Comparison of ENCODE assay signal across 1 cellular context in the genomic region with DNA sequence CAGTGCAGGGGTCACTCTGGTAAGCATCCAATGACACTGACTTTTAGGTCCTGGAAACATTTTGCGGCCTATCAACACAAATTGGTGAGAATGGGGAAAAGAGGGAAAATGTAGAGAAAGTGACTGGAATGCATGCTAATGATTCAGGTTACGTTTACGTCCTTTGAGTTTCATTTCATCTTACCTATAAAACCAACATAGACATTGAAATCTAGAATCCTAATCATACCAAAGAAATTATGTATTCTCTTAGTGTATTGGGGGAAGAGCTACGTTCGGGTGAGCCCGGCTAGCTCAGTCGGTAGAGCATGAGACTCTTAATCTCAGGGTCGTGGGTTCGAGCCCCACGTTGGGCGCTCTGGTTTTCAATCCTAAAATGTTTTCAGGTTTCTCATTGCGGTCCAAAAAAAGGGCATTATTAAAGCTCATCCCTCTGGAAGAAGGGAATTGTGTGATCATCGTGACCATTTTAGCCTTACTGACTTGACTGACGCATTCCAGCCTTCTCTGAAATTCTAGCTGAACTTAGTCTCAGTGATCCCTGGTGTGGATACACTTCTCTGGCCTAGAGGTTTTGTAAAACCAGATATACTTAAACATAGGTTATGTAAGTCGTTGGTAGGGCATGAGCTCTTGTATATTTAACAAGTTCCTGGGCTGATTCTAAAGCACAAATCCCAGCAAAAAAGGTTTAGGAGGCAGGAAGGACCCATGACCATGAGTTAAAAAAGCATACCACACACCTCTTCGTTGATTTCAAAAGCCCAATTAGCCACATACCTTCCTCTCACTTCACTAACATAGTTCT.
TF ChIP-seq lines count a peak whose summit lies in the region.

No MANE protein-coding gene starts in this region.

TF ChIP-seq in HepG2, 621 proteins besides CTCF, POLR2A, EP300 and RAD21 (continued from another document and continues in another):
- TF ChIP-seq, protein P1, sequence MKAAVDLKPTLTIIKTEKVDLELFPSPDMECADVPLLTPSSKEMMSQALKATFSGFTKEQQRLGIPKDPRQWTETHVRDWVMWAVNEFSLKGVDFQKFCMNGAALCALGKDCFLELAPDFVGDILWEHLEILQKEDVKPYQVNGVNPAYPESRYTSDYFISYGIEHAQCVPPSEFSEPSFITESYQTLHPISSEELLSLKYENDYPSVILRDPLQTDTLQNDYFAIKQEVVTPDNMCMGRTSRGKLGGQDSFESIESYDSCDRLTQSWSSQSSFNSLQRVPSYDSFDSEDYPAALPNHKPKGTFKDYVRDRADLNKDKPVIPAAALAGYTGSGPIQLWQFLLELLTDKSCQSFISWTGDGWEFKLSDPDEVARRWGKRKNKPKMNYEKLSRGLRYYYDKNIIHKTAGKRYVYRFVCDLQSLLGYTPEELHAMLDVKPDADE (CRISPR knock-in tag; IDR thresholded peaks at IDR 0.05): 0 out of 2 replicates have a peak, but pooled peaks have one; percentile 77
- TF ChIP-seq, protein P2, sequence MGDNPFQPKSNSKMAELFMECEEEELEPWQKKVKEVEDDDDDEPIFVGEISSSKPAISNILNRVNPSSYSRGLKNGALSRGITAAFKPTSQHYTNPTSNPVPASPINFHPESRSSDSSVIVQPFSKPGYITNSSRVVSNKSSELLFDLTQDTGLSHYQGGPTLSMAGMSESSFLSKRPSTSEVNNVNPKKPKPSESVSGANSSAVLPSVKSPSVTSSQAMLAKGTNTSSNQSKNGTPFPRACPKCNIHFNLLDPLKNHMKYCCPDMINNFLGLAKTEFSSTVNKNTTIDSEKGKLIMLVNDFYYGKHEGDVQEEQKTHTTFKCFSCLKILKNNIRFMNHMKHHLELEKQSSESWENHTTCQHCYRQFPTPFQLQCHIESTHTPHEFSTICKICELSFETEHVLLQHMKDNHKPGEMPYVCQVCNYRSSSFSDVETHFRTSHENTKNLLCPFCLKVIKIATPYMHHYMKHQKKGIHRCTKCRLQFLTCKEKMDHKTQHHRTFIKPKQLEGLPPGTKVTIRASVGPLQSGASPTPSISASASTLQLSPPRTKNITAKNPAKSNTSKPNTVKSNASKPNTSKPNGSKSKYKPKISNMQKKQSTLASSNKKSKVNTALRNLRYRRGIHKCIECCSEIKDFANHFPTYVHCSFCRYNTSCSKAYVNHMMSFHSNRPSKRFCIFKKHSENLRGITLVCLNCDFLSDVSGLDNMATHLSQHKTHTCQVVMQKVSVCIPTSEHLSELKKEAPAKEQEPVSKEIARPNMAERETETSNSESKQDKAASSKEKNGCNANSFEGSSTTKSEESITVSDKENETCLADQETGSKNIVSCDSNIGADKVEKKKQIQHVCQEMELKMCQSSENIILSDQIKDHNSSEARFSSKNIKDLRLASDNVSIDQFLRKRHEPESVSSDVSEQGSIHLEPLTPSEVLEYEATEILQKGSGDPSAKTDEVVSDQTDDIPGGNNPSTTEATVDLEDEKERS (CRISPR knock-in tag; IDR thresholded peaks at IDR 0.05): peak; percentile 74; the same call in 1 of the 2 replicates
- TF ChIP-seq ZNF615 (CRISPR knock-in tag; IDR thresholded peaks at IDR 0.05; ENCODE audit: borderline replicate concordance): no peak
- TF ChIP-seq, protein P3, sequence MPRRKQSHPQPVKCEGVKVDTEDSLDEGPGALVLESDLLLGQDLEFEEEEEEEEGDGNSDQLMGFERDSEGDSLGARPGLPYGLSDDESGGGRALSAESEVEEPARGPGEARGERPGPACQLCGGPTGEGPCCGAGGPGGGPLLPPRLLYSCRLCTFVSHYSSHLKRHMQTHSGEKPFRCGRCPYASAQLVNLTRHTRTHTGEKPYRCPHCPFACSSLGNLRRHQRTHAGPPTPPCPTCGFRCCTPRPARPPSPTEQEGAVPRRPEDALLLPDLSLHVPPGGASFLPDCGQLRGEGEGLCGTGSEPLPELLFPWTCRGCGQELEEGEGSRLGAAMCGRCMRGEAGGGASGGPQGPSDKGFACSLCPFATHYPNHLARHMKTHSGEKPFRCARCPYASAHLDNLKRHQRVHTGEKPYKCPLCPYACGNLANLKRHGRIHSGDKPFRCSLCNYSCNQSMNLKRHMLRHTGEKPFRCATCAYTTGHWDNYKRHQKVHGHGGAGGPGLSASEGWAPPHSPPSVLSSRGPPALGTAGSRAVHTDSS (CRISPR knock-in tag; conservative IDR thresholded peaks at IDR 0.05): no peak; the same call in 1 of the 2 replicates
- no peak for TF ChIP-seq PAF1 (CRISPR knock-in tag; IDR thresholded peaks at IDR 0.05)
- no peak for TF ChIP-seq ZNF17 (CRISPR knock-in tag; IDR thresholded peaks at IDR 0.05)
- TF ChIP-seq RFX5 (IDR thresholded peaks at IDR 0.05; ENCODE audit: low read depth, low read length): no peak
- TF ChIP-seq SRY (CRISPR knock-in tag; IDR thresholded peaks at IDR 0.05): no peak
- TF ChIP-seq FOXP1 (IDR thresholded peaks at IDR 0.05): no peak
- TF ChIP-seq FOXP1 (CRISPR knock-in tag; IDR thresholded peaks at IDR 0.05): no peak
- no peak for TF ChIP-seq HNRNPH1 (optimal IDR thresholded peaks at IDR 0.05; ENCODE audit: low read depth, low read length)
- TF ChIP-seq, protein P4, sequence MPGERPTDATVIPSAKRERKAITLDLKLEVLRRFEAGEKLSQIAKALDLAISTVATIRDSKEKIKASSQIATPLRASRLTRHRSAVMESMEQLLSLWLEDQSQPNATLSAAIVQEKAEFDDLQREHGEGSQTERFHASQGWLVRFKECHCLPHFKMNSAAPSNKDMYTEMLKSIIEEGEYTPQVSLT (CRISPR knock-in tag; IDR thresholded peaks at IDR 0.05; ENCODE audit: borderline replicate concordance, low read depth): peak; percentile 50; the same call in 1 of the 2 replicates
- peak; percentile 62; the same call in 1 of the 2 replicates for TF ChIP-seq RCOR2 (CRISPR knock-in tag; IDR thresholded peaks at IDR 0.05)
- TF ChIP-seq ISL2 (CRISPR knock-in tag; IDR thresholded peaks at IDR 0.05): peak; percentile 78
- 0 out of 2 replicates have a peak, but pooled peaks have one; percentile 35 for TF ChIP-seq ZNF205 (CRISPR knock-in tag; IDR thresholded peaks at IDR 0.05)
- TF ChIP-seq, protein P5, sequence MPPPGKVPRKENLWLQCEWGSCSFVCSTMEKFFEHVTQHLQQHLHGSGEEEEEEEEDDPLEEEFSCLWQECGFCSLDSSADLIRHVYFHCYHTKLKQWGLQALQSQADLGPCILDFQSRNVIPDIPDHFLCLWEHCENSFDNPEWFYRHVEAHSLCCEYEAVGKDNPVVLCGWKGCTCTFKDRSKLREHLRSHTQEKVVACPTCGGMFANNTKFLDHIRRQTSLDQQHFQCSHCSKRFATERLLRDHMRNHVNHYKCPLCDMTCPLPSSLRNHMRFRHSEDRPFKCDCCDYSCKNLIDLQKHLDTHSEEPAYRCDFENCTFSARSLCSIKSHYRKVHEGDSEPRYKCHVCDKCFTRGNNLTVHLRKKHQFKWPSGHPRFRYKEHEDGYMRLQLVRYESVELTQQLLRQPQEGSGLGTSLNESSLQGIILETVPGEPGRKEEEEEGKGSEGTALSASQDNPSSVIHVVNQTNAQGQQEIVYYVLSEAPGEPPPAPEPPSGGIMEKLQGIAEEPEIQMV (CRISPR knock-in tag; IDR thresholded peaks at IDR 0.05; ENCODE audit: low read depth): peak; percentile 69; the same call in 1 of the 2 replicates
- peak; percentile 82 for TF ChIP-seq PITX1 (CRISPR knock-in tag; IDR thresholded peaks at IDR 0.05)
- TF ChIP-seq, protein P6, sequence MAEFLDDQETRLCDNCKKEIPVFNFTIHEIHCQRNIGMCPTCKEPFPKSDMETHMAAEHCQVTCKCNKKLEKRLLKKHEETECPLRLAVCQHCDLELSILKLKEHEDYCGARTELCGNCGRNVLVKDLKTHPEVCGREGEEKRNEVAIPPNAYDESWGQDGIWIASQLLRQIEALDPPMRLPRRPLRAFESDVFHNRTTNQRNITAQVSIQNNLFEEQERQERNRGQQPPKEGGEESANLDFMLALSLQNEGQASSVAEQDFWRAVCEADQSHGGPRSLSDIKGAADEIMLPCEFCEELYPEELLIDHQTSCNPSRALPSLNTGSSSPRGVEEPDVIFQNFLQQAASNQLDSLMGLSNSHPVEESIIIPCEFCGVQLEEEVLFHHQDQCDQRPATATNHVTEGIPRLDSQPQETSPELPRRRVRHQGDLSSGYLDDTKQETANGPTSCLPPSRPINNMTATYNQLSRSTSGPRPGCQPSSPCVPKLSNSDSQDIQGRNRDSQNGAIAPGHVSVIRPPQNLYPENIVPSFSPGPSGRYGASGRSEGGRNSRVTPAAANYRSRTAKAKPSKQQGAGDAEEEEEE (CRISPR knock-in tag; IDR thresholded peaks at IDR 0.05; ENCODE audit: borderline replicate concordance): no peak; the same call in 1 of the 2 replicates
- peak; percentile 79; the same call in 1 of the 2 replicates for TF ChIP-seq PHF21A (CRISPR knock-in tag; IDR thresholded peaks at IDR 0.05)
- no peak for TF ChIP-seq ZNF33B (CRISPR knock-in tag; IDR thresholded peaks at IDR 0.05)
- TF ChIP-seq JDP2 (CRISPR knock-in tag; IDR thresholded peaks at IDR 0.05; ENCODE audit: borderline replicate concordance): no peak
- TF ChIP-seq AKAP8 (CRISPR knock-in tag; IDR thresholded peaks at IDR 0.05): no peak
- no peak for TF ChIP-seq ZNF446 (CRISPR knock-in tag; IDR thresholded peaks at IDR 0.05)
- TF ChIP-seq ZNF34 (CRISPR knock-in tag; IDR thresholded peaks at IDR 0.05; ENCODE audit: borderline replicate concordance): no peak
- TF ChIP-seq ZBTB3 (CRISPR knock-in tag; IDR thresholded peaks at IDR 0.05; ENCODE audit: borderline replicate concordance, low read depth): no peak
- TF ChIP-seq, protein P7, sequence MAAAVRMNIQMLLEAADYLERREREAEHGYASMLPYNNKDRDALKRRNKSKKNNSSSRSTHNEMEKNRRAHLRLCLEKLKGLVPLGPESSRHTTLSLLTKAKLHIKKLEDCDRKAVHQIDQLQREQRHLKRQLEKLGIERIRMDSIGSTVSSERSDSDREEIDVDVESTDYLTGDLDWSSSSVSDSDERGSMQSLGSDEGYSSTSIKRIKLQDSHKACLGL (CRISPR knock-in tag; IDR thresholded peaks at IDR 0.05): no peak
- no peak for TF ChIP-seq ZNF569 (CRISPR knock-in tag; IDR thresholded peaks at IDR 0.05; ENCODE audit: borderline replicate concordance)
- TF ChIP-seq PCBP1 (IDR thresholded peaks at IDR 0.05; ENCODE audit: borderline replicate concordance, low read depth, low read length): no peak
- no peak; the same call in 1 of the 2 replicates for TF ChIP-seq ZNF431 (CRISPR knock-in tag; IDR thresholded peaks at IDR 0.05; ENCODE audit: borderline replicate concordance, low read depth)
- TF ChIP-seq, protein P8, sequence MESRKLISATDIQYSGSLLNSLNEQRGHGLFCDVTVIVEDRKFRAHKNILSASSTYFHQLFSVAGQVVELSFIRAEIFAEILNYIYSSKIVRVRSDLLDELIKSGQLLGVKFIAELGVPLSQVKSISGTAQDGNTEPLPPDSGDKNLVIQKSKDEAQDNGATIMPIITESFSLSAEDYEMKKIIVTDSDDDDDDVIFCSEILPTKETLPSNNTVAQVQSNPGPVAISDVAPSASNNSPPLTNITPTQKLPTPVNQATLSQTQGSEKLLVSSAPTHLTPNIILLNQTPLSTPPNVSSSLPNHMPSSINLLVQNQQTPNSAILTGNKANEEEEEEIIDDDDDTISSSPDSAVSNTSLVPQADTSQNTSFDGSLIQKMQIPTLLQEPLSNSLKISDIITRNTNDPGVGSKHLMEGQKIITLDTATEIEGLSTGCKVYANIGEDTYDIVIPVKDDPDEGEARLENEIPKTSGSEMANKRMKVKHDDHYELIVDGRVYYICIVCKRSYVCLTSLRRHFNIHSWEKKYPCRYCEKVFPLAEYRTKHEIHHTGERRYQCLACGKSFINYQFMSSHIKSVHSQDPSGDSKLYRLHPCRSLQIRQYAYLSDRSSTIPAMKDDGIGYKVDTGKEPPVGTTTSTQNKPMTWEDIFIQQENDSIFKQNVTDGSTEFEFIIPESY (CRISPR knock-in tag; IDR thresholded peaks at IDR 0.05): no peak
- TF ChIP-seq, protein P9, sequence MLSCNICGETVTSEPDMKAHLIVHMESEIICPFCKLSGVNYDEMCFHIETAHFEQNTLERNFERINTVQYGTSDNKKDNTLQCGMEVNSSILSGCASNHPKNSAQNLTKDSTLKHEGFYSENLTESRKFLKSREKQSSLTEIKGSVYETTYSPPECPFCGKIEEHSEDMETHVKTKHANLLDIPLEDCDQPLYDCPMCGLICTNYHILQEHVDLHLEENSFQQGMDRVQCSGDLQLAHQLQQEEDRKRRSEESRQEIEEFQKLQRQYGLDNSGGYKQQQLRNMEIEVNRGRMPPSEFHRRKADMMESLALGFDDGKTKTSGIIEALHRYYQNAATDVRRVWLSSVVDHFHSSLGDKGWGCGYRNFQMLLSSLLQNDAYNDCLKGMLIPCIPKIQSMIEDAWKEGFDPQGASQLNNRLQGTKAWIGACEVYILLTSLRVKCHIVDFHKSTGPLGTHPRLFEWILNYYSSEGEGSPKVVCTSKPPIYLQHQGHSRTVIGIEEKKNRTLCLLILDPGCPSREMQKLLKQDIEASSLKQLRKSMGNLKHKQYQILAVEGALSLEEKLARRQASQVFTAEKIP (CRISPR knock-in tag; IDR thresholded peaks at IDR 0.05; ENCODE audit: borderline replicate concordance): no peak
- TF ChIP-seq, protein P10, sequence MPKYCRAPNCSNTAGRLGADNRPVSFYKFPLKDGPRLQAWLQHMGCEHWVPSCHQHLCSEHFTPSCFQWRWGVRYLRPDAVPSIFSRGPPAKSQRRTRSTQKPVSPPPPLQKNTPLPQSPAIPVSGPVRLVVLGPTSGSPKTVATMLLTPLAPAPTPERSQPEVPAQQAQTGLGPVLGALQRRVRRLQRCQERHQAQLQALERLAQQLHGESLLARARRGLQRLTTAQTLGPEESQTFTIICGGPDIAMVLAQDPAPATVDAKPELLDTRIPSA (CRISPR knock-in tag; IDR thresholded peaks at IDR 0.05; ENCODE audit: borderline replicate concordance): no peak
- no peak for TF ChIP-seq PAX8 (CRISPR knock-in tag; IDR thresholded peaks at IDR 0.05; ENCODE audit: borderline replicate concordance)
- TF ChIP-seq SOX13 (IDR thresholded peaks at IDR 0.05): 0 out of 2 replicates have a peak, but pooled peaks have one; percentile 54
- TF ChIP-seq SOX13 (CRISPR knock-in tag; conservative IDR thresholded peaks at IDR 0.05 in 1 of 2, IDR thresholded peaks at IDR 0.05 in 1 of 2): peak in 1 of 2 experiments; percentile 57; a peak in 1 of 4 replicates
- TF ChIP-seq ZNF629 (CRISPR knock-in tag; conservative IDR thresholded peaks at IDR 0.05): peak; percentile 69
- TF ChIP-seq ZNF816 (CRISPR knock-in tag; IDR thresholded peaks at IDR 0.05; ENCODE audit: borderline replicate concordance): peak; percentile 77; the same call in 1 of the 2 replicates
- peak; percentile 71 for TF ChIP-seq HDAC1 (CRISPR knock-in tag; IDR thresholded peaks at IDR 0.05)
- TF ChIP-seq, protein P11, sequence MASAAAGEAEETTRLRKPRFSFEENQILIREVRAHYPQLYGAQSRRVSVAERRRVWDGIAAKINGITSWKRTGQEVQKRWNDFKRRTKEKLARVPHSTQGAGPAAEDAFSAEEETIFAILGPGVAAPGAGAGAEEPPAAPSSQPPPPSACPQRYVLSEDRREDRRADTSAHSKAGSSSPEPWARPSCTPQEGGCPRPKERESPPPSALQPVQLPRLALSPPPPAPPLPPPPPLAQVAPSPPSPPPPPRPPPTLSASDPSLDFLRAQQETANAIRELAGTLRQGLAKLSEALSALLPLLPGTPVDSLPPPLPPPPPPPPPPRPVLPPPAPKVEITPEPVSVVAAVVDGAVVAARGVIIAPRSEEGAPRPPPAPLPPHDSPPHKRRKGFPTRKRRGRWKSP (CRISPR knock-in tag; IDR thresholded peaks at IDR 0.05): peak; percentile 84; the same call in 1 of the 2 replicates
- TF ChIP-seq, protein P12, sequence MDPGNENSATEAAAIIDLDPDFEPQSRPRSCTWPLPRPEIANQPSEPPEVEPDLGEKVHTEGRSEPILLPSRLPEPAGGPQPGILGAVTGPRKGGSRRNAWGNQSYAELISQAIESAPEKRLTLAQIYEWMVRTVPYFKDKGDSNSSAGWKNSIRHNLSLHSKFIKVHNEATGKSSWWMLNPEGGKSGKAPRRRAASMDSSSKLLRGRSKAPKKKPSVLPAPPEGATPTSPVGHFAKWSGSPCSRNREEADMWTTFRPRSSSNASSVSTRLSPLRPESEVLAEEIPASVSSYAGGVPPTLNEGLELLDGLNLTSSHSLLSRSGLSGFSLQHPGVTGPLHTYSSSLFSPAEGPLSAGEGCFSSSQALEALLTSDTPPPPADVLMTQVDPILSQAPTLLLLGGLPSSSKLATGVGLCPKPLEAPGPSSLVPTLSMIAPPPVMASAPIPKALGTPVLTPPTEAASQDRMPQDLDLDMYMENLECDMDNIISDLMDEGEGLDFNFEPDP (CRISPR knock-in tag; conservative IDR thresholded peaks at IDR 0.05): no peak
